In the genomic region with DNA sequence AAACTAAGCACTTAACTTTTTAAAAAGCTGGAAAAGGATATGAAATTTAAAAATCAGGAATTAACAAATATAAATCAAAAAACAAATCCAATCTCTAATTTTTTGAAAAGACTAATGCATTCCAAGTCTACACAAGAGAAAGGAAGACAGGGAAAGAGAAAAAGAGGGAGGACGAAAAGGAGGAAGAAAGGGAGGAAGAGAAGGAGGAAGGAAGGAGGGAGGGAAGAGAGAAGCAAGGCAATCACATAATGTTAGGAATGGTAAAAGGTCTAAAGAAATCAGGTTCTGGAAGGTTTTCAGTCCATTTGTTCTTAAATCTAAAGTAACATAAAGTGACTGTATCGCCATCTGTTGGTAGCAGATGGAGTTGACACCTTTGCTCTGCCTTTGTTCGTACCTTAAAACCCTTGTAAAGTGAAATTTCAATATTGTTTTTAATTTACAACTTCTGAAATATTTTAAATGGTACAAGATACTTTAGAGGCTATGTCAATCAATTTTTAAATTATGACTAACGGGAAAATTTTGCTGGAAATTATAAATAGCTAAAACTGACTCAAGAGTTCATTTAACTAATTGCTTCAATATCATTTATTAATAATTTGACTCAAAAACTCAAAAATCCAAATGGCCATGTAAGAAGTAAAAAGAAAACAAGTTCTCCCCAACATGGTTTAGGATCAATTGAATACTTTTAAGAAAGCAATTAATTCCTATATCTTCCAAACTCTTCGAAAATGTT, we compare ENCODE assay signal across 8 cellular contexts. TPM values are rescaled to one million over a fixed set of nuclear protein-coding genes. Genes with fewer than 3 reads are reported as not detected.
A peak's percentile ranks its signal among the peaks of the same experiment; 100 is the strongest.
DNase-seq lines count a peak whose midpoint lies in the region; ATAC-seq and TF ChIP-seq lines count a peak whose summit lies in the region.

No MANE protein-coding gene starts in this region.

- H3K4me3 Mint-ChIP-seq in activated CD4-positive, alpha-beta memory T cell treated with anti-CD3 and anti-CD28 coated beads, Interleukin-2, amount 10 ng/mL, durations not matched to agents 7 days and 5 days: no peak overlapping the region

- no peaks in the 10 kb centered on the region for H3K4me1 ChIP-seq in hepatocyte (ENCODE audit: insufficient read depth)

- H3K36me3 Mint-ChIP-seq in activated CD4-positive, alpha-beta memory T cell treated with anti-CD3 and anti-CD28 coated beads, Interleukin-2, amount 10 ng/mL, durations not matched to agents 7 days and 5 days (ENCODE audit: low read depth): no peaks in the 10 kb centered on the region

- H3K9me3 Mint-ChIP-seq in activated CD4-positive, alpha-beta memory T cell treated with anti-CD3 and anti-CD28 coated beads, Interleukin-2, amount 10 ng/mL, durations not matched to agents 7 days and 5 days: no peaks in the 10 kb centered on the region

- no peaks in the 10 kb centered on the region for H3K9me3 ChIP-seq in AG04450 (ENCODE audit: control insufficient read depth, insufficient read depth, low read length)
- H3K9me3 ChIP-seq in hepatocyte (ENCODE audit: low read depth): no peaks in the 10 kb centered on the region

- H3K4me3 ChIP-seq in AG04450 (ENCODE audit: low read depth, low read length) (no peak overlapping the region), hepatocyte (no peak overlapping the region)

- no peaks in the 10 kb centered on the region for H4K20me1 ChIP-seq in hepatocyte (ENCODE audit: insufficient read depth, poor library complexity, severe bottlenecking)

- POLR2A ChIA-PET in AG04450 (lab: Yijun Ruan, JAX): no interaction called here
- POLR2A ChIA-PET in activated CD4-positive, alpha-beta memory T cell treated with anti-CD3 and anti-CD28 coated beads, Interleukin-2, amount 10 ng/mL, durations not matched to agents 7 days and 5 days (lab: Charles Lee): interaction anchor here (1.1 kb wide), 1 partner anchor 297 kb away, joined by 4 read pairs; no protein-coding TSS in a partner anchor

- H3K27ac ChIP-seq in AG04450 (ENCODE audit: low read depth, low read length): no peak overlapping the region
- no peak overlapping the region for H3K27ac ChIP-seq in hepatocyte

- no peak overlapping the region for H3K27ac Mint-ChIP-seq in activated CD4-positive, alpha-beta memory T cell treated with anti-CD3 and anti-CD28 coated beads, Interleukin-2, amount 10 ng/mL, durations not matched to agents 7 days and 5 days

- no peaks in the 10 kb centered on the region for H3K36me3 ChIP-seq in hepatocyte (replicated peaks; ENCODE audit: insufficient read depth, low read depth)

- CTCF ChIA-PET in AG04450 (lab: Charles Lee): interaction anchor here (0.6 to 5.0 kb wide), 41 partner anchors 8 to 457 kb away, joined by 3 to 96 read pairs (median 4); no protein-coding TSS in a partner anchor
- CTCF ChIA-PET in activated CD4-positive, alpha-beta memory T cell treated with anti-CD3 and anti-CD28 coated beads, Interleukin-2, amount 10 ng/mL, durations not matched to agents 7 days and 5 days (lab: Charles Lee): interaction anchor here (0.7 to 7.3 kb wide), 7 partner anchors 12 to 920 kb away, joined by 3 to 119 read pairs (median 4); no protein-coding TSS in a partner anchor

- H3K79me2 ChIP-seq in hepatocyte: no peaks in the 10 kb centered on the region

- no peaks in the 10 kb centered on the region for H3K9me2 ChIP-seq in hepatocyte (replicated peaks; ENCODE audit: insufficient read depth)

- no peaks in the 10 kb centered on the region for H3K27me3 ChIP-seq in AG04450 (ENCODE audit: control insufficient read depth, insufficient read depth, low read length)
- no peaks in the 10 kb centered on the region for H3K27me3 ChIP-seq in hepatocyte

- H3K4me1 Mint-ChIP-seq in activated CD4-positive, alpha-beta memory T cell treated with anti-CD3 and anti-CD28 coated beads, Interleukin-2, amount 10 ng/mL, durations not matched to agents 7 days and 5 days: peaks cover 1% of the 10 kb centered on the region

- ATAC-seq in HG03108 (IDR thresholded peaks at IDR 0.05; ENCODE audit: unreplicated experiment): no peak
- ATAC-seq in HG03521 (IDR thresholded peaks at IDR 0.05; ENCODE audit: unreplicated experiment): no peak

- H2AFZ ChIP-seq in hepatocyte: no peak overlapping the region

- 25% methylated on average over 5 of the region's 5 CpGs for WGBS in hepatocyte (ENCODE audit: low lambda C conversion rate, missing lambda C conversion rate)

- DNase-seq in AG04450 (ENCODE audit: low read depth, low spot score) (peak; percentile 38), ELR (ENCODE audit: low read depth) (peak; percentile 70), NCI-H1694 (lab: John Stamatoyannopoulos, UW) (peak; percentile 19), hepatocyte (ENCODE audit: low spot score) (peak; percentile 72)
- DNase-seq in activated CD4-positive, alpha-beta memory T cell treated with anti-CD3 and anti-CD28 coated beads, Interleukin-2, amount 10 ng/mL, durations not matched to agents 7 days and 5 days: peak; percentile 52
- DNase-seq in stimulated activated CD8-positive, alpha-beta memory T cell treated with anti-CD3 and anti-CD28 coated beads, Interleukin-4, amount 100 ng/mL, for 48 hours: peak; percentile 54

- H3K27me3 Mint-ChIP-seq in activated CD4-positive, alpha-beta memory T cell treated with anti-CD3 and anti-CD28 coated beads, Interleukin-2, amount 10 ng/mL, durations not matched to agents 7 days and 5 days: peaks cover 17% of the 10 kb centered on the region

- no peak overlapping the region for H3K4me2 ChIP-seq in hepatocyte

- peak; percentile 80 for TF ChIP-seq CTCF in AG04450 (IDR thresholded peaks at IDR 0.05; ENCODE audit: low read depth, low read length)
- peak; percentile 77 for TF ChIP-seq CTCF in hepatocyte (IDR thresholded peaks at IDR 0.05; ENCODE audit: poor library complexity)

RNA-seq across cellular contexts. Expression of a gene that starts 20.4 kb away (rescaled TPM):
- 2.3 and 2.9 TPM in 2 replicates for polyA plus RNA-seq in AG04450 (2011; rRNA removed)
- polyA minus RNA-seq in AG04450 (2011; rRNA and poly(A)+ RNA removed): 7.3 and 11.6 TPM in 2 replicates
- total RNA-seq in activated CD4-positive, alpha-beta memory T cell treated with anti-CD3 and anti-CD28 coated beads, Interleukin-2, amount 10 ng/mL, durations not matched to agents 7 days and 5 days: 10 to 100 TPM; 54.6 to 60.2 TPM
- 11.6 and 12.2 TPM in 2 replicates for total RNA-seq in hepatocyte
- polyA plus RNA-seq in hepatocyte: 7.4 and 9.2 TPM in 2 replicates

Comparison
In these comparisons a context has a peak if more than half of its experiments do, and no peak if none do; other contexts are left out.
1. DNase-seq: peak in every context shown above with its lines; median percentile 72 in hepatocyte; 70 in ELR; 54 in stimulated activated CD8-positive, alpha-beta memory T cell treated with anti-CD3 and anti-CD28 coated beads, Interleukin-4, amount 100 ng/mL, for 48 hours; 52 in activated CD4-positive, alpha-beta memory T cell treated with anti-CD3 and anti-CD28 coated beads, Interleukin-2, amount 10 ng/mL, durations not matched to agents 7 days and 5 days; 38 in AG04450; 19 in NCI-H1694.